In genomic region chr17:10117085-10117484, GRCh38 we compare ENCODE assay signal across 17 cellular contexts.
DNase-seq lines count a peak whose midpoint lies in the region; ATAC-seq and TF ChIP-seq lines count a peak whose summit lies in the region.
"Had no signal": no experiment of that assay in that cellular context is flagged by ENCODE, and none has a peak within 500 bp of the region (broad histone marks: within the 10 kb centered on the region; RNA-seq: fewer than 3 reads in every experiment).

No MANE protein-coding gene starts in this region.

- peak overlapping the region; percentile 86 for H3K27ac Mint-ChIP-seq in dendritic cell treated with granulocyte-macrophage colony-stimulating factor and Interleukin-4, amounts not matched to agents 40 ng/mL and 50 ng/mL, for 4 days
- peak overlapping the region; percentile 23 to 91 for H3K27ac Mint-ChIP-seq in natural killer cell treated with Interleukin-12 subunit alpha and Interleukin-12 subunit beta and Interleukin-15 and Interleukin-18, amount 100 ng/mL, for 72 hours
- H3K27ac Mint-ChIP-seq in CD4-positive, alpha-beta T cell = no peak overlapping the region
- H3K27ac Mint-ChIP-seq: activated T-helper 17 cell treated with anti-CD3 and anti-CD28 coated beads, Interleukin-2, amount 50 U/mL, for 72 hours had no signal

- CTCF ChIA-PET in CD4-positive, alpha-beta T cell (lab: Charles Lee) = no interaction called here

- no peak overlapping the region for H3K4me3 ChIP-seq in right cardiac atrium (ENCODE audit: low read length)
- H3K4me3 ChIP-seq: upper lobe of right lung had no signal

- H3K9me3 ChIP-seq in right cardiac atrium (ENCODE audit: control insufficient read depth, low read length) = no peaks in the 10 kb centered on the region
- no peaks in the 10 kb centered on the region for H3K9me3 ChIP-seq in CD4-positive, alpha-beta T cell (ENCODE audit: control insufficient read depth, low read length)
- H3K9me3 ChIP-seq: upper lobe of right lung had no signal

- H3K27me3 ChIP-seq in right cardiac atrium (ENCODE audit: control insufficient read depth, insufficient read depth) = no peaks in the 10 kb centered on the region
- no peaks in the 10 kb centered on the region for H3K27me3 ChIP-seq in CD4-positive, alpha-beta T cell (ENCODE audit: control insufficient read depth, insufficient read depth, low read length)
- H3K27me3 ChIP-seq: upper lobe of right lung had no signal

- DNase-seq in right cardiac atrium (no peak), left cardiac atrium (no peak), NCI-H446 (lab: John Stamatoyannopoulos, UW) (no peak)
- no peak for DNase-seq in natural killer cell treated with Interleukin-12 subunit alpha and Interleukin-12 subunit beta and Interleukin-15 and Interleukin-18, amount 100 ng/mL, for 72 hours (ENCODE audit: low spot score)
- no peak for DNase-seq in activated CD8-positive, alpha-beta memory T cell treated with anti-CD3 and anti-CD28 coated beads, Interleukin-2, amount 50 U/mL, for 48 hours
- no peak for DNase-seq in CD4-positive, alpha-beta T cell
- DNase-seq: activated CD8-positive, alpha-beta memory T cell treated with anti-CD3 and anti-CD28 coated beads for 24 hours; cerebellar nuclear complex; left colon; NCI-H146; RPMI8226; small intestine had no signal

- H3K36me3 Mint-ChIP-seq in dendritic cell treated with granulocyte-macrophage colony-stimulating factor and Interleukin-4, amounts not matched to agents 40 ng/mL and 50 ng/mL, for 4 days (ENCODE audit: low read depth) = peaks cover 5% of the 10 kb centered on the region
- no peaks in the 10 kb centered on the region for H3K36me3 Mint-ChIP-seq in natural killer cell treated with Interleukin-12 subunit alpha and Interleukin-12 subunit beta and Interleukin-15 and Interleukin-18, amount 100 ng/mL, for 72 hours
- H3K36me3 Mint-ChIP-seq in CD4-positive, alpha-beta T cell (ENCODE audit: low read depth) = no peaks in the 10 kb centered on the region

- no peaks in the 10 kb centered on the region for H3K27me3 Mint-ChIP-seq in dendritic cell treated with granulocyte-macrophage colony-stimulating factor and Interleukin-4, amounts not matched to agents 40 ng/mL and 50 ng/mL, for 4 days
- H3K27me3 Mint-ChIP-seq in natural killer cell treated with Interleukin-12 subunit alpha and Interleukin-12 subunit beta and Interleukin-15 and Interleukin-18, amount 100 ng/mL, for 72 hours = no peaks in the 10 kb centered on the region
- peaks cover 4% of the 10 kb centered on the region for H3K27me3 Mint-ChIP-seq in CD4-positive, alpha-beta T cell

- intact Hi-C loops in right cardiac atrium (cut with DNase I) (no loop called here), left cardiac atrium (cut with DNase I) (loop anchor here in 1 of 2 donors (5.0 to 10.0 kb wide), 2 partner anchors 52 to 75 kb away; no protein-coding TSS in a partner anchor)
- intact Hi-C loops in dendritic cell treated with granulocyte-macrophage colony-stimulating factor and Interleukin-4, amounts not matched to agents 40 ng/mL and 50 ng/mL, for 4 days (cut with micrococcal nuclease) = loop anchor here (2.0 to 5.0 kb wide), 2 partner anchors 110 to 150 kb away; no protein-coding TSS in a partner anchor
- intact Hi-C loops in CD4-positive, alpha-beta T cell (cut with DNase I, micrococcal nuclease) = loop anchor here (5.0 to 10.0 kb wide), 3 partner anchors 50 to 80 kb away; partner anchors contain the start of gene GAS7 (in 1 of the 2)

- ATAC-seq in right cardiac atrium (no peak), left cardiac atrium (no peak), HG03039 (IDR thresholded peaks at IDR 0.05; ENCODE audit: unreplicated experiment) (no peak)
- ATAC-seq in natural killer cell treated with Interleukin-12 subunit alpha and Interleukin-12 subunit beta and Interleukin-15 and Interleukin-18, amount 100 ng/mL, for 72 hours = no peak
- no peak for ATAC-seq in CD4-positive, alpha-beta T cell (ENCODE audit: poor library complexity)
- ATAC-seq: activated T-helper 17 cell treated with anti-CD3 and anti-CD28 coated beads, Interleukin-2, amount 50 U/mL, for 72 hours; left colon had no signal

- 67% methylated on average over 4 of the region's 4 CpGs for WGBS in right cardiac atrium

- H3K27ac ChIP-seq in right cardiac atrium (ENCODE audit: low read length) = peak overlapping the region; percentile 31
- no peak overlapping the region for H3K27ac ChIP-seq in CD4-positive, alpha-beta T cell (ENCODE audit: low read depth, low read length)
- H3K27ac ChIP-seq: parathyroid adenoma, upper lobe of right lung had no signal

- peaks cover 23% of the 10 kb centered on the region for H3K4me1 ChIP-seq in right cardiac atrium (ENCODE audit: control insufficient read depth, insufficient read depth, low read length)
- H3K4me1 ChIP-seq: parathyroid adenoma had no signal

- peaks cover 93% of the 10 kb centered on the region for H3K4me1 Mint-ChIP-seq in dendritic cell treated with granulocyte-macrophage colony-stimulating factor and Interleukin-4, amounts not matched to agents 40 ng/mL and 50 ng/mL, for 4 days (ENCODE audit: low read depth)
- H3K4me1 Mint-ChIP-seq in natural killer cell treated with Interleukin-12 subunit alpha and Interleukin-12 subunit beta and Interleukin-15 and Interleukin-18, amount 100 ng/mL, for 72 hours (ENCODE audit: low read depth in 2 of 2) = peaks cover 86 to 90% of the 10 kb centered on the region in 2 donors
- H3K4me1 Mint-ChIP-seq in CD4-positive, alpha-beta T cell (ENCODE audit: low read depth) = peaks cover 75% of the 10 kb centered on the region

- no peak overlapping the region for H3K4me3 Mint-ChIP-seq in dendritic cell treated with granulocyte-macrophage colony-stimulating factor and Interleukin-4, amounts not matched to agents 40 ng/mL and 50 ng/mL, for 4 days
- H3K4me3 Mint-ChIP-seq in natural killer cell treated with Interleukin-12 subunit alpha and Interleukin-12 subunit beta and Interleukin-15 and Interleukin-18, amount 100 ng/mL, for 72 hours = peak overlapping the region; percentile 76
- no peak overlapping the region for H3K4me3 Mint-ChIP-seq in CD4-positive, alpha-beta T cell
- H3K4me3 Mint-ChIP-seq: activated T-helper 17 cell treated with anti-CD3 and anti-CD28 coated beads, Interleukin-2, amount 50 U/mL, for 72 hours had no signal

- TF ChIP-seq CTCF in CD4-positive, alpha-beta T cell (IDR thresholded peaks at IDR 0.05) = no peak

- POLR2A ChIA-PET in CD4-positive, alpha-beta T cell (lab: Charles Lee) = no interaction called here

- no peaks in the 10 kb centered on the region for H3K9me3 Mint-ChIP-seq in dendritic cell treated with granulocyte-macrophage colony-stimulating factor and Interleukin-4, amounts not matched to agents 40 ng/mL and 50 ng/mL, for 4 days
- no peaks in the 10 kb centered on the region for H3K9me3 Mint-ChIP-seq in natural killer cell treated with Interleukin-12 subunit alpha and Interleukin-12 subunit beta and Interleukin-15 and Interleukin-18, amount 100 ng/mL, for 72 hours
- no peaks in the 10 kb centered on the region for H3K9me3 Mint-ChIP-seq in CD4-positive, alpha-beta T cell
- H3K9me3 Mint-ChIP-seq: activated T-helper 17 cell treated with anti-CD3 and anti-CD28 coated beads, Interleukin-2, amount 50 U/mL, for 72 hours had no signal

Comparison
In these comparisons a context has a peak if more than half of its experiments do, and no peak if none do; other contexts are left out.
1. intact Hi-C loops: an anchor here in dendritic cell treated with granulocyte-macrophage colony-stimulating factor and Interleukin-4, amounts not matched to agents 40 ng/mL and 50 ng/mL, for 4 days (2.0 to 5.0 kb wide) and CD4-positive, alpha-beta T cell (5.0 to 10.0 kb wide); none called in right cardiac atrium.